In genomic region chr11:45663486-45664375, GRCh38 we compare ENCODE assay signal across 1 cellular context.
TF ChIP-seq lines count a peak whose summit lies in the region.

No MANE protein-coding gene starts in this region.

TF ChIP-seq in H1, 55 proteins besides CTCF, POLR2A, EP300 and RAD21:
- TF ChIP-seq TEAD4 (IDR thresholded peaks at IDR 0.05; ENCODE audit: low read depth, low read length) (no peak), SIX5 (IDR thresholded peaks at IDR 0.05; ENCODE audit: low read depth, low read length) (no peak), TAF7 (optimal IDR thresholded peaks at IDR 0.05; ENCODE audit: borderline replicate concordance, low read depth, low read length) (no peak)
- TF ChIP-seq, protein P1, sequence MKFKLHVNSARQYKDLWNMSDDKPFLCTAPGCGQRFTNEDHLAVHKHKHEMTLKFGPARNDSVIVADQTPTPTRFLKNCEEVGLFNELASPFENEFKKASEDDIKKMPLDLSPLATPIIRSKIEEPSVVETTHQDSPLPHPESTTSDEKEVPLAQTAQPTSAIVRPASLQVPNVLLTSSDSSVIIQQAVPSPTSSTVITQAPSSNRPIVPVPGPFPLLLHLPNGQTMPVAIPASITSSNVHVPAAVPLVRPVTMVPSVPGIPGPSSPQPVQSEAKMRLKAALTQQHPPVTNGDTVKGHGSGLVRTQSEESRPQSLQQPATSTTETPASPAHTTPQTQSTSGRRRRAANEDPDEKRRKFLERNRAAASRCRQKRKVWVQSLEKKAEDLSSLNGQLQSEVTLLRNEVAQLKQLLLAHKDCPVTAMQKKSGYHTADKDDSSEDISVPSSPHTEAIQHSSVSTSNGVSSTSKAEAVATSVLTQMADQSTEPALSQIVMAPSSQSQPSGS (IDR thresholded peaks at IDR 0.05; ENCODE audit: low read length): no peak
